In the genomic region with DNA sequence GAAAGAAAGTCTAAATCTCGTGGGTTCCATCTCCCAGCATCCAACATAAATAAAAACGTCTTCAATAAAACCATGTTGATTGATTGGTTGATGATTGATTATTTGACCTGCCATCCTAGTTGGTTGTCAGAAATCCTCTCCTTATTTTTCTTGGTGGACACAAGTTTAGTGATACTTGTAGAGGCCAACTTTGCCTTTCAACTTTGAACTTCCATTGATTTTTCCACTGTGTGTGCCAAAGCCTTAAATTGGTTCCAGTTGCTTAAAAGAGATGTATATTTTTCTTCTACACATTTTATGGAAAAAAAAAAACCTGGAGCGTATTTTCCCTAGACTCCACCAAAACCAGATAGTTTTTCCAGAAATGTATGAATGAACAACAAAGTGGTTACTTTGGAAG, we compare ENCODE assay signal across 23 cellular contexts.
DNase-seq lines count a peak whose midpoint lies in the region; ATAC-seq, FAIRE-seq and TF ChIP-seq lines count a peak whose summit lies in the region.
"Had no signal": no experiment of that assay in that cellular context is flagged by ENCODE, and none has a peak within 500 bp of the region (broad histone marks: within the 10 kb centered on the region; RNA-seq: fewer than 3 reads in every experiment).

No MANE protein-coding gene starts in this region.

- H3K27ac ChIP-seq in SJCRH30 (peak overlapping the region; percentile 97), keratinocyte (ENCODE audit: control insufficient read depth, insufficient read depth, low read length) (peak overlapping the region; percentile 40), psoas muscle (peak overlapping the region; percentile 41), trophoblast cell (ENCODE audit: low read depth, low read length) (no peak overlapping the region)
- H3K27ac ChIP-seq: spleen, testis had no signal

- no peak overlapping the region for H3K23ac ChIP-seq in trophoblast cell (ENCODE audit: low read length)

- H3K27me3 ChIP-seq in SJCRH30 (no peaks in the 10 kb centered on the region), keratinocyte (ENCODE audit: control insufficient read depth, extremely low read depth, insufficient read depth, low read length) (no peaks in the 10 kb centered on the region), psoas muscle (ENCODE audit: insufficient read depth in 3 of 3, low read length in 2 of 3) (no peaks in the 10 kb centered on the region), trophoblast cell (ENCODE audit: insufficient read depth, low read length) (no peaks in the 10 kb centered on the region)
- H3K27me3 ChIP-seq: gastroesophageal sphincter, spleen, testis had no signal

- dilution Hi-C loops in keratinocyte (cut with MboI; ENCODE audit: extremely low pct_ligation_motif_present, low sequenced_read_pairs) = no loop called here

- peaks cover 2% of the 10 kb centered on the region for H3K79me1 ChIP-seq in trophoblast cell (ENCODE audit: low read length)

- H2AFZ ChIP-seq in keratinocyte (ENCODE audit: control insufficient read depth, low read length) = no peak overlapping the region
- H2AFZ ChIP-seq in trophoblast cell (ENCODE audit: insufficient read depth, low read length, poor library complexity) = no peak overlapping the region

- no peak overlapping the region for H2BK12ac ChIP-seq in trophoblast cell (ENCODE audit: low read length)

- H3K9me1 ChIP-seq in keratinocyte (ENCODE audit: control insufficient read depth, extremely low read depth, insufficient read depth, low read length) = no peaks in the 10 kb centered on the region

- no peak overlapping the region for H3K14ac ChIP-seq in trophoblast cell (ENCODE audit: low read length)

- peaks cover 5% of the 10 kb centered on the region for H3K79me2 ChIP-seq in keratinocyte (ENCODE audit: control insufficient read depth, insufficient read depth, low read length)
- peaks cover 4% of the 10 kb centered on the region for H3K79me2 ChIP-seq in trophoblast cell (ENCODE audit: control insufficient read depth, insufficient read depth, low read length, poor library complexity)

- FAIRE-seq in H54 (lab: Jason Lieb, UNC) (peak; percentile 57), keratinocyte (lab: Jason Lieb, UNC) (no peak)

- no peak overlapping the region for H2BK5ac ChIP-seq in trophoblast cell (ENCODE audit: low read depth, low read length, poor library complexity)

- peak overlapping the region; percentile 25 for H3K4me3 ChIP-seq in SJCRH30
- H3K4me3 ChIP-seq in keratinocyte (ENCODE audit: control insufficient read depth in 2 of 3, extremely low read depth in 1 of 3, insufficient read depth in 2 of 3, low read depth in 1 of 3, low read length in 3 of 3) = peak overlapping the region in 1 of 3 experiments; percentile 26
- no peak overlapping the region for H3K4me3 ChIP-seq in psoas muscle
- H3K4me3 ChIP-seq in trophoblast cell (ENCODE audit: low read depth, low read length) = no peak overlapping the region
- H3K4me3 ChIP-seq: gastroesophageal sphincter, spleen, testis had no signal

- H3K4me1 ChIP-seq in SJCRH30 = peaks cover 40% of the 10 kb centered on the region
- peaks cover 41% of the 10 kb centered on the region for H3K4me1 ChIP-seq in keratinocyte (ENCODE audit: control insufficient read depth, extremely low read depth, insufficient read depth, low read length)
- peaks cover 60% of the 10 kb centered on the region for H3K4me1 ChIP-seq in psoas muscle
- H3K4me1 ChIP-seq in trophoblast cell (ENCODE audit: control insufficient read depth in 1 of 2, insufficient read depth in 2 of 2, low read length in 2 of 2) = peaks cover 3 to 12% of the 10 kb centered on the region in 2 experiments

- 77 to 83% (median 78%) methylated on average over 3 of the region's 3 CpGs for WGBS in psoas muscle, 3 donors
- no CpG with 5 or more reads among the region's 3 CpGs for WGBS in trophoblast cell (ENCODE audit: extremely low coverage, insufficient coverage, insufficient read length)

- H4K12ac ChIP-seq in trophoblast cell (ENCODE audit: low read depth, low read length) = no peak overlapping the region

- H2BK120ac ChIP-seq in trophoblast cell (ENCODE audit: insufficient read depth, low read length, poor library complexity) = no peak overlapping the region

- H2AK5ac ChIP-seq in trophoblast cell (ENCODE audit: low read length) = no peak overlapping the region

- no peak overlapping the region for H3K18ac ChIP-seq in trophoblast cell (ENCODE audit: low read length)

- no peaks in the 10 kb centered on the region for H3K9me3 ChIP-seq in SJCRH30 (replicated peaks)
- H3K9me3 ChIP-seq in keratinocyte (ENCODE audit: control insufficient read depth, low read depth, low read length) = no peaks in the 10 kb centered on the region
- H3K9me3 ChIP-seq in psoas muscle = no peaks in the 10 kb centered on the region
- H3K9me3 ChIP-seq in trophoblast cell (ENCODE audit: insufficient read depth, low read depth, low read length) = no peaks in the 10 kb centered on the region
- H3K9me3 ChIP-seq: gastroesophageal sphincter, spleen, testis had no signal

- H3K4me2 ChIP-seq in keratinocyte (ENCODE audit: control insufficient read depth, extremely low read depth, insufficient read depth, low read depth, low read length) (peak overlapping the region; percentile 67), trophoblast cell (ENCODE audit: low read length) (no peak overlapping the region)

- TF ChIP-seq CTCF in keratinocyte (optimal IDR thresholded peaks at IDR 0.05 in 1 of 3, IDR thresholded peaks at IDR 0.05 in 1 of 3, conservative IDR thresholded peaks at IDR 0.05 in 1 of 3; ENCODE audit: extremely low read depth in 1 of 3, insufficient read depth in 2 of 3, low read length in 3 of 3) (no peak), psoas muscle (IDR thresholded peaks at IDR 0.05) (no peak)

- H4K8ac ChIP-seq in trophoblast cell (ENCODE audit: low read depth, low read length) = no peak overlapping the region

- ATAC-seq in psoas muscle = no peak
- ATAC-seq: activated CD4-positive, CD25-positive, alpha-beta regulatory T cell treated with anti-CD3 and anti-CD28 coated beads, Interleukin-2, amount 50 U/mL, for 24 hours; gastroesophageal sphincter; Right ventricle myocardium inferior; stimulated activated memory B cell treated with anti-CD40 and anti-IgM and Interleukin-4, amounts not matched to agents 10 μg/mL and 1 μg/mL and 100 μg/mL, for 72 hours had no signal

- intact Hi-C loops in psoas muscle (cut with DNase I) = no loop called here

- H4K20me1 ChIP-seq in keratinocyte (ENCODE audit: control insufficient read depth, extremely low read depth, insufficient read depth, low read length) = no peaks in the 10 kb centered on the region

- H3K36me3 ChIP-seq in SJCRH30 = no peaks in the 10 kb centered on the region
- H3K36me3 ChIP-seq in keratinocyte (ENCODE audit: control insufficient read depth in 2 of 2, extremely low read depth in 1 of 2, insufficient read depth in 2 of 2, low read length in 2 of 2) = no peaks in the 10 kb centered on the region
- H3K36me3 ChIP-seq in psoas muscle (ENCODE audit: insufficient read depth in 1 of 2, low read depth in 1 of 2) = no peaks in the 10 kb centered on the region
- no peaks in the 10 kb centered on the region for H3K36me3 ChIP-seq in trophoblast cell (ENCODE audit: control insufficient read depth in 1 of 2, insufficient read depth in 2 of 2, low read length in 2 of 2)
- H3K36me3 ChIP-seq: gastroesophageal sphincter, spleen had no signal

- TF ChIP-seq POLR2A in H54 (IDR thresholded peaks at IDR 0.05; ENCODE audit: low read depth, low read length) = no peak

- DNase-seq in H54 (ENCODE audit: insufficient read length, low spot score) (no peak), SJCRH30 (no peak), keratinocyte (ENCODE audit: low read depth, low spot score) (no peak), psoas muscle (no peak), T1000 (lab: John Stamatoyannopoulos, UW) (no peak), trophoblast cell (no peak), globus pallidus (ENCODE audit: low spot score) (no peak), HuH-7 (ENCODE audit: low spot score) (no peak)
- DNase-seq: activated CD4-positive, alpha-beta memory T cell treated with anti-CD3 and anti-CD28 coated beads, Interleukin-2, amount 10 ng/mL, durations not matched to agents 7 days and 5 days; activated effector memory CD4-positive, alpha-beta T cell treated with Interleukin-2 at 50 U/mL for 16 hours; activated naive CD8-positive, alpha-beta T cell treated with anti-CD3 and anti-CD28 coated beads for 36 hours; cerebellar nuclear complex; NCI-H1092; NCI-H1930; NCI-H774; nucleus accumbens; spleen; stimulated activated CD4-positive, alpha-beta T cell treated with anti-CD3 and anti-CD28 coated beads, Interleukin-2, amount 100 ng/mL, for 48 hours; testis had no signal

- no peak overlapping the region for H4K91ac ChIP-seq in trophoblast cell (ENCODE audit: low read depth, low read length)

- H3K9ac ChIP-seq in keratinocyte (ENCODE audit: control insufficient read depth, extremely low read depth, insufficient read depth, low read length) (no peak overlapping the region), trophoblast cell (ENCODE audit: low read length) (no peak overlapping the region)

- no peak overlapping the region for H3K4ac ChIP-seq in trophoblast cell (ENCODE audit: low read depth, low read length)
